Comparison of ENCODE assay signal across 8 cellular contexts in the genomic region with DNA sequence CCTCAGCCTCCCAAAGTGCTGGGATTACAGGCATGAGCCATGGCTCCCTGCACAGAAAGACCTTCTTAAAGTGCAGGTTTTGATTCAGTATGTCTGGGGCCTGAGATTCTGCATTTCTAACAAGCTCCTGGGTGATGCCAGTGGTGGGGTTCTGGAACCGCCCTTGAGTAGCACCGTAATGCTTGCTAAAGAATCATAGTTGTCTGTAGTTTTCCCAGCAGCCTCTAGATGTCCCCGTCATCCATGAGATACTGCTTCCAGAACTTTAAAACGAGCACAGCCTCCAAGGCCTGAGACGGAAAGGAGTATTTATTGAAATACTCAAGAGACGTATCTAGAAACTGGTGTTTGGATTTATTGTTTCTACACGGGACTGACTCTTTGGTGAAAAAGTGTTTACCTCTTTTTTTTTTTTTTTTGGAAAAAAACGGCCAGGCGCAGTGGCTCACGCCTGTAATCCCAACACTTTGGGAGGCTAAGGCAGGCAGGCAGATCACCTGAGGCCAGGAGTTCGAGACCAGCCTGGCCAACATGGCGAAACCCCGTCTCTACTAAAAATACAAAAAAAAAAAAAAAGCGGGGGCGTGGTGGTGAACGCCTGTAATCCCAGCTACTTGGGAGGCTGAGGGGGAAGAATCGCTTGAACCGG. TPM values are rescaled to one million over a fixed set of nuclear protein-coding genes. Genes with fewer than 3 reads are reported as not detected.
A peak's percentile ranks its signal among the peaks of the same experiment; 100 is the strongest.
DNase-seq lines count a peak whose midpoint lies in the region; ATAC-seq and TF ChIP-seq lines count a peak whose summit lies in the region.

No MANE protein-coding gene starts in this region.

- no peaks in the 10 kb centered on the region for H3K27me3 ChIP-seq in body of pancreas
- no peaks in the 10 kb centered on the region for H3K27me3 ChIP-seq in spleen (replicated peaks in 1 of 7)

- H3K4me1 ChIP-seq in body of pancreas (peaks cover 25% of the 10 kb centered on the region), spleen (peaks cover 14 to 40% (median 29%) of the 10 kb centered on the region in 6 donors)

- WGBS in body of pancreas, 2 donors, result 51 to 54% methylated on average over 18 of the region's 18 CpGs
- WGBS in spleen, 5 donors, result 53 to 61% (median 59%) methylated on average over 18 of the region's 18 CpGs

- TF ChIP-seq POLR2A in body of pancreas (IDR thresholded peaks at IDR 0.05) (no peak), spleen (IDR thresholded peaks at IDR 0.05) (no peak)

- peak; percentile 37 to 84 (median 69) for TF ChIP-seq CTCF in body of pancreas (IDR thresholded peaks at IDR 0.05)
- peak; percentile 41 to 73 (median 64) for TF ChIP-seq CTCF in spleen (IDR thresholded peaks at IDR 0.05 in 8 of 11, conservative IDR thresholded peaks at IDR 0.05 in 3 of 11)

- H3K4me3 ChIP-seq in body of pancreas (no peak overlapping the region), spleen (no peak overlapping the region)

- H3K27ac ChIP-seq in body of pancreas (no peak overlapping the region), spleen (no peak overlapping the region)

- intact Hi-C loops in body of pancreas (cut with DNase I), result no loop called here
- intact Hi-C loops in spleen (cut with DNase I; ENCODE audit: low total_unique reads), result no loop called here

- H3K36me3 ChIP-seq in body of pancreas (replicated peaks in 1 of 2; ENCODE audit: insufficient read depth in 1 of 2, low read depth in 2 of 2), result no peaks in the 10 kb centered on the region
- peaks cover 0 to 9% (median 0%) of the 10 kb centered on the region in 6 donors for H3K36me3 ChIP-seq in spleen

- H3K9me3 ChIP-seq in body of pancreas (no peaks in the 10 kb centered on the region), spleen (no peaks in the 10 kb centered on the region)

- ATAC-seq in GM19468 (IDR thresholded peaks at IDR 0.05; ENCODE audit: extremely low read depth, unreplicated experiment), result peak; percentile 6
- peak; percentile 33 for ATAC-seq in body of pancreas
- no peak for ATAC-seq in HG03432 (IDR thresholded peaks at IDR 0.05; ENCODE audit: unreplicated experiment)

- DNase-seq in C1 segment of cervical spinal cord (lab: John Stamatoyannopoulos, UW), result peak in 8 of 14 donors; percentile 5 to 41 (median 16)
- DNase-seq in NCI-H146 (lab: John Stamatoyannopoulos, UW), result peak; percentile 60
- DNase-seq in SKM-1 (lab: John Stamatoyannopoulos, UW; ENCODE audit: unreplicated experiment), result peak; percentile 65
- peak; percentile 58 to 77 (median 64) for DNase-seq in body of pancreas
- DNase-seq in iPS-NIHi7 (ENCODE audit: extremely low spot score), result peak; percentile 69
- DNase-seq in spleen, result no peak

RNA-seq across cellular contexts. Expression of gene TOR3A, which starts 2.6 kb away (rescaled TPM):
- total RNA-seq in body of pancreas, result 10 to 100 TPM; 23.1 to 27.7 TPM
- total RNA-seq in spleen, result 10 to 100 TPM; 38.5 to 51.7 (median 42.1) TPM
- 10 to 100 TPM; 27.9 to 42.2 (median 41.0) TPM for polyA plus RNA-seq in spleen

RNA-seq across cellular contexts. Expression of gene FAM20B, which starts 53.5 kb away (rescaled TPM):
- total RNA-seq in body of pancreas (10 to 100 TPM; 11.4 to 11.9 TPM), spleen (10 to 100 TPM; 23.6 to 38.0 (median 33.7) TPM)
- polyA plus RNA-seq in spleen, result 1 to 10 TPM; 5.8 to 9.3 (median 6.8) TPM
